ENCODE assay signal across 8 cellular contexts in genomic region chr6:34887753-34888440, GRCh38. TPM values are rescaled to one million over a fixed set of nuclear protein-coding genes. Genes with fewer than 3 reads are reported as not detected.
A peak's percentile ranks its signal among the peaks of the same experiment; 100 is the strongest.
DNase-seq lines count a peak whose midpoint lies in the region; ATAC-seq and TF ChIP-seq lines count a peak whose summit lies in the region.

Gene TAF11 (minus strand): TSS chr6:34888042. CDS start chr6:34887957, 85 bp downstream.

- POLR2A ChIA-PET in activated CD8-positive, alpha-beta T cell treated with anti-CD3 and anti-CD28 coated beads, Interleukin-2, amount 10 ng/mL, durations not matched to agents 7 days and 5 days (lab: Charles Lee) = interaction anchor here (0.6 to 3.1 kb wide), 28 partner anchors 9 to 1283 kb away, joined by 3 to 24 read pairs (median 3); partner anchors contain the start of genes BLTP3A, ILRUN, RPS10 and SNRPC

- peak within 1 kb of the TSS; percentile 95 to 99 (median 99) for H3K4me3 Mint-ChIP-seq in CD4-positive, CD25-positive, alpha-beta regulatory T cell
- peak within 1 kb of the TSS; percentile 97 for H3K4me3 Mint-ChIP-seq in activated CD8-positive, alpha-beta T cell treated with anti-CD3 and anti-CD28 coated beads, Interleukin-2, amount 10 ng/mL, durations not matched to agents 7 days and 5 days

- intact Hi-C loops in lower leg skin (cut with DNase I; ENCODE audit: low total_unique reads) = no loop called here

- no peaks in the 10 kb centered on the region for H3K9me3 ChIP-seq in CD4-positive, CD25-positive, alpha-beta regulatory T cell (ENCODE audit: control insufficient read depth in 2 of 2, low read length in 2 of 2)

- no peak for TF ChIP-seq CTCF in lower leg skin (IDR thresholded peaks at IDR 0.05)

- peaks cover 23% of the 10 kb centered on the region for H3K36me3 Mint-ChIP-seq in CD4-positive, CD25-positive, alpha-beta regulatory T cell
- peaks cover 21% of the 10 kb centered on the region for H3K36me3 Mint-ChIP-seq in activated CD8-positive, alpha-beta T cell treated with anti-CD3 and anti-CD28 coated beads, Interleukin-2, amount 10 ng/mL, durations not matched to agents 7 days and 5 days (ENCODE audit: low read depth)

- H3K27me3 Mint-ChIP-seq in CD4-positive, CD25-positive, alpha-beta regulatory T cell = peaks cover 7% of the 10 kb centered on the region
- peaks cover 7% of the 10 kb centered on the region for H3K27me3 Mint-ChIP-seq in activated CD8-positive, alpha-beta T cell treated with anti-CD3 and anti-CD28 coated beads, Interleukin-2, amount 10 ng/mL, durations not matched to agents 7 days and 5 days (ENCODE audit: low read depth)

- H3K27ac Mint-ChIP-seq in CD4-positive, CD25-positive, alpha-beta regulatory T cell = peak within 1 kb of the TSS; percentile 100
- H3K27ac Mint-ChIP-seq in activated CD8-positive, alpha-beta T cell treated with anti-CD3 and anti-CD28 coated beads, Interleukin-2, amount 10 ng/mL, durations not matched to agents 7 days and 5 days = peak within 1 kb of the TSS; percentile 99

- peaks cover 20 to 77% (median 55%) of the 10 kb centered on the region in 4 donors for H3K4me1 Mint-ChIP-seq in CD4-positive, CD25-positive, alpha-beta regulatory T cell
- peaks cover 35% of the 10 kb centered on the region for H3K4me1 Mint-ChIP-seq in activated CD8-positive, alpha-beta T cell treated with anti-CD3 and anti-CD28 coated beads, Interleukin-2, amount 10 ng/mL, durations not matched to agents 7 days and 5 days (ENCODE audit: low read depth)

- H3K27me3 ChIP-seq in CD4-positive, CD25-positive, alpha-beta regulatory T cell (ENCODE audit: control insufficient read depth, insufficient read depth, low read length) = no peaks in the 10 kb centered on the region

- ATAC-seq in CD4-positive, CD25-positive, alpha-beta regulatory T cell (ENCODE audit: low read depth in 2 of 2) = peak; percentile 74 to 78
- ATAC-seq in GM19467 (IDR thresholded peaks at IDR 0.05; ENCODE audit: unreplicated experiment) = peak; percentile 72
- peak; percentile 85 for ATAC-seq in activated CD8-positive, alpha-beta T cell treated with anti-CD3 and anti-CD28 coated beads, Interleukin-2, amount 10 ng/mL, durations not matched to agents 7 days and 5 days

- CTCF ChIA-PET in activated CD8-positive, alpha-beta T cell treated with anti-CD3 and anti-CD28 coated beads, Interleukin-2, amount 10 ng/mL, durations not matched to agents 7 days and 5 days (lab: Charles Lee) = interaction anchor here (1.0 to 1.7 kb wide), 5 partner anchors 9 to 427 kb away, joined by 3 to 6 read pairs (median 4); partner anchors contain the start of genes BLTP3A and SNRPC

- TF ChIP-seq POLR2A in lower leg skin (IDR thresholded peaks at IDR 0.05) = peak in 1 of 2 donors; percentile 22

- WGBS in lower leg skin, 2 donors = 0 to 1% methylated on average over 40 of the region's 40 CpGs

- H3K27ac ChIP-seq in CD4-positive, CD25-positive, alpha-beta regulatory T cell (ENCODE audit: insufficient read depth, low read length, poor library complexity, severe bottlenecking) = peak within 1 kb of the TSS; percentile 95

- peaks cover 37% of the 10 kb centered on the region for H3K4me1 ChIP-seq in CD4-positive, CD25-positive, alpha-beta regulatory T cell (ENCODE audit: control insufficient read depth, insufficient read depth, low read length, poor library complexity, severe bottlenecking)

- H3K4me3 ChIP-seq in CD4-positive, CD25-positive, alpha-beta regulatory T cell (ENCODE audit: low read depth, low read length) = peak within 1 kb of the TSS; percentile 96
- peak within 1 kb of the TSS; percentile 98 for H3K4me3 ChIP-seq in lower leg skin (ENCODE audit: low read depth, poor library complexity, severe bottlenecking)

- peaks cover 12% of the 10 kb centered on the region for H3K36me3 ChIP-seq in CD4-positive, CD25-positive, alpha-beta regulatory T cell (ENCODE audit: control insufficient read depth, insufficient read depth, low read length)

- no peaks in the 10 kb centered on the region for H3K9me3 Mint-ChIP-seq in CD4-positive, CD25-positive, alpha-beta regulatory T cell
- no peaks in the 10 kb centered on the region for H3K9me3 Mint-ChIP-seq in activated CD8-positive, alpha-beta T cell treated with anti-CD3 and anti-CD28 coated beads, Interleukin-2, amount 10 ng/mL, durations not matched to agents 7 days and 5 days (ENCODE audit: insufficient read depth)

- peak; percentile 85 to 95 (median 89) for DNase-seq in CD4-positive, CD25-positive, alpha-beta regulatory T cell
- DNase-seq in HS-5 (ENCODE audit: low read depth) (peak; percentile 77), NK-92 (lab: John Stamatoyannopoulos, UW; ENCODE audit: unreplicated experiment) (peak; percentile 33), ecto neural progenitor cell (ENCODE audit: low spot score) (peak; percentile 95), lower leg skin (ENCODE audit: low spot score in 2 of 2) (peak; percentile 95 to 99)
- DNase-seq in activated CD8-positive, alpha-beta T cell treated with anti-CD3 and anti-CD28 coated beads, Interleukin-2, amount 10 ng/mL, durations not matched to agents 7 days and 5 days = peak; percentile 95
- DNase-seq in stimulated activated CD4-positive, alpha-beta T cell treated with anti-CD3 and anti-CD28 coated beads, Interleukin-4, amount 100 ng/mL, for 4 hours = peak; percentile 85 to 88

RNA-seq across cellular contexts. Expression of gene TAF11, which starts in this region (rescaled TPM):
- 38.7 TPM for total RNA-seq in CD4-positive, CD25-positive, alpha-beta regulatory T cell
- polyA plus RNA-seq in CD4-positive, CD25-positive, alpha-beta regulatory T cell = 10 to 100 TPM; 16.3 to 39.1 (median 23.2) TPM
- total RNA-seq in activated CD8-positive, alpha-beta T cell treated with anti-CD3 and anti-CD28 coated beads, Interleukin-2, amount 10 ng/mL, durations not matched to agents 7 days and 5 days = 10 to 100 TPM; 28.3 to 31.9 TPM
- 10 to 100 TPM; 14.5 to 23.1 (median 18.1) TPM for total RNA-seq in lower leg skin

Comparison
In these comparisons a context has a peak if more than half of its experiments do, and no peak if none do; other contexts are left out.
1. Peak in every context shown above with its lines: DNase-seq, ATAC-seq, H3K4me3 ChIP-seq and H3K27ac ChIP-seq.
2. DNase-seq: peak in every context shown above with its lines; median percentile 97 in lower leg skin; 95 in activated CD8-positive, alpha-beta T cell treated with anti-CD3 and anti-CD28 coated beads, Interleukin-2, amount 10 ng/mL, durations not matched to agents 7 days and 5 days; 95 in ecto neural progenitor cell; 89 in CD4-positive, CD25-positive, alpha-beta regulatory T cell; 86 in stimulated activated CD4-positive, alpha-beta T cell treated with anti-CD3 and anti-CD28 coated beads, Interleukin-4, amount 100 ng/mL, for 4 hours; 77 in HS-5; 33 in NK-92.